Comparison of ENCODE assay signal across 28 cellular contexts in genomic region chr13:37751025-37751424, GRCh38.
"Had no signal": no experiment of that assay in that cellular context is flagged by ENCODE, and none has a peak within 500 bp of the region (broad histone marks: within the 10 kb centered on the region; RNA-seq: fewer than 3 reads in every experiment).

No MANE protein-coding gene starts in this region.

- H3K9me3 ChIP-seq: colonic mucosa, esophagus muscularis mucosa, esophagus squamous epithelium, gastrocnemius medialis, gastroesophageal sphincter, heart left ventricle, heart right ventricle had no signal

- H3K27ac Mint-ChIP-seq: dendritic cell treated with granulocyte-macrophage colony-stimulating factor and Interleukin-4, amounts not matched to agents 40 ng/mL and 50 ng/mL, for 4 days; effector memory CD8-positive, alpha-beta T cell; endodermal cell had no signal

- H3K9me3 Mint-ChIP-seq: dendritic cell treated with granulocyte-macrophage colony-stimulating factor and Interleukin-4, amounts not matched to agents 40 ng/mL and 50 ng/mL, for 4 days; endodermal cell had no signal

- H3K36me3 ChIP-seq: colonic mucosa, esophagus muscularis mucosa, esophagus squamous epithelium, gastrocnemius medialis, gastroesophageal sphincter, heart left ventricle, heart right ventricle had no signal

- FAIRE-seq: colon, endometrium, frontal cortex had no signal

- H3K27me3 Mint-ChIP-seq: dendritic cell treated with granulocyte-macrophage colony-stimulating factor and Interleukin-4, amounts not matched to agents 40 ng/mL and 50 ng/mL, for 4 days; effector memory CD8-positive, alpha-beta T cell had no signal

- DNase-seq: colonic mucosa; cortex of kidney; dermis blood vessel endothelial cell; dorsolateral prefrontal cortex; effector CD4-positive, alpha-beta T cell; effector CD8-positive, alpha-beta T cell; effector memory CD4-positive, alpha-beta T cell; effector memory CD8-positive, alpha-beta T cell; endodermal cell; erythroblast; esophagus squamous epithelium; foreskin fibroblast; foreskin keratinocyte; foreskin melanocyte; gastrocnemius medialis; glutamatergic neuron; head of caudate nucleus; heart left ventricle; heart right ventricle had no signal

- ATAC-seq: effector memory CD8-positive, alpha-beta T cell; esophagus mucosa; foreskin keratinocyte; gastrocnemius medialis; gastroesophageal sphincter; heart left ventricle; heart right ventricle had no signal

- H3K27ac ChIP-seq: colonic mucosa, coronary artery, epithelial cell of prostate, esophagus muscularis mucosa, esophagus squamous epithelium, foreskin keratinocyte, gastrocnemius medialis, gastroesophageal sphincter, heart left ventricle, heart right ventricle had no signal

- H3K27me3 ChIP-seq: colonic mucosa, esophagus muscularis mucosa, esophagus squamous epithelium, foreskin keratinocyte, gastrocnemius medialis, gastroesophageal sphincter, heart left ventricle, heart right ventricle had no signal

- H3K4me1 ChIP-seq: colonic mucosa, esophagus muscularis mucosa, esophagus squamous epithelium, foreskin keratinocyte, gastrocnemius medialis, gastroesophageal sphincter, heart left ventricle, heart right ventricle had no signal

- H3K4me3 Mint-ChIP-seq: dendritic cell treated with granulocyte-macrophage colony-stimulating factor and Interleukin-4, amounts not matched to agents 40 ng/mL and 50 ng/mL, for 4 days; effector memory CD8-positive, alpha-beta T cell; endodermal cell had no signal

- H3K4me3 ChIP-seq: colonic mucosa, coronary artery, esophagus muscularis mucosa, esophagus squamous epithelium, gastrocnemius medialis, gastroesophageal sphincter, heart left ventricle, heart right ventricle had no signal
